2 cellular contexts compared by ENCODE assay signal in the genomic region with DNA sequence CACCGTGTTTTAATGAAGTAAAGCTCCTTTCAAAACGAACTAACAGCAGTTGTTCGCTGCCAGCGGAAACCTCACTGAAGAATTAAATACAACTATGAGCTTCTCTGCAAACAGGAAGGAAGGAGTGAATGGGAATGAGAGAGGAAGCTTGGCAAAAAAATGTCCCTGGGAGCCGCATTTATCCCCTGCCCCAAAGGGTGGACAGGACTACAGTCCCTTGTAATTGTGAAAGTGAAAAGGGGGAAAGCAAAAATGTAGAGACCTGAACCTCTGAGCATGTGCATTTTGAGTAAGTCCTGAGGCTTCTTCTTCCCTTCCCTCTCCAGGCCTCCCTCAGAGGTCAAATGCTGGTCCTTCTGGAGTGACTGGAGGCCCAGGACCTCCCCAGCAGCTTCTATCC.
TF ChIP-seq lines count a peak whose summit lies in the region.

No MANE protein-coding gene starts in this region.

TF ChIP-seq in SK-N-SH, 30 proteins besides CTCF, POLR2A, EP300 and RAD21 (continued from another document):
- TF ChIP-seq, protein P1, sequence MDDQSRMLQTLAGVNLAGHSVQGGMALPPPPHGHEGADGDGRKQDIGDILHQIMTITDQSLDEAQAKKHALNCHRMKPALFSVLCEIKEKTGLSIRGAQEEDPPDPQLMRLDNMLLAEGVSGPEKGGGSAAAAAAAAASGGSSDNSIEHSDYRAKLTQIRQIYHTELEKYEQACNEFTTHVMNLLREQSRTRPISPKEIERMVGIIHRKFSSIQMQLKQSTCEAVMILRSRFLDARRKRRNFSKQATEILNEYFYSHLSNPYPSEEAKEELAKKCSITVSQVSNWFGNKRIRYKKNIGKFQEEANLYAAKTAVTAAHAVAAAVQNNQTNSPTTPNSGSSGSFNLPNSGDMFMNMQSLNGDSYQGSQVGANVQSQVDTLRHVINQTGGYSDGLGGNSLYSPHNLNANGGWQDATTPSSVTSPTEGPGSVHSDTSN (IDR thresholded peaks at IDR 0.05) = no peak
- TF ChIP-seq MXI1 (IDR thresholded peaks at IDR 0.05; ENCODE audit: low read depth, low read length) = no peak
- TF ChIP-seq, protein P2, sequence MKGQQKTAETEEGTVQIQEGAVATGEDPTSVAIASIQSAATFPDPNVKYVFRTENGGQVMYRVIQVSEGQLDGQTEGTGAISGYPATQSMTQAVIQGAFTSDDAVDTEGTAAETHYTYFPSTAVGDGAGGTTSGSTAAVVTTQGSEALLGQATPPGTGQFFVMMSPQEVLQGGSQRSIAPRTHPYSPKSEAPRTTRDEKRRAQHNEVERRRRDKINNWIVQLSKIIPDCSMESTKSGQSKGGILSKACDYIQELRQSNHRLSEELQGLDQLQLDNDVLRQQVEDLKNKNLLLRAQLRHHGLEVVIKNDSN (IDR thresholded peaks at IDR 0.05; ENCODE audit: borderline replicate concordance, low read depth) = no peak
- TF ChIP-seq POLR2AphosphoS5 (IDR thresholded peaks at IDR 0.05; ENCODE audit: low read depth, low read length) = no peak
- TF ChIP-seq TAF1 (IDR thresholded peaks at IDR 0.05; ENCODE audit: borderline replicate concordance, low read depth, low read length) = no peak
- TF ChIP-seq RXRA (IDR thresholded peaks at IDR 0.05; ENCODE audit: borderline replicate concordance, low read depth) = no peak
- TF ChIP-seq YY1 (IDR thresholded peaks at IDR 0.05; ENCODE audit: low read depth) = no peak
- no peak for TF ChIP-seq MEF2A (IDR thresholded peaks at IDR 0.05; ENCODE audit: borderline replicate concordance, low read depth)

TF ChIP-seq in SK-N-SH treated with all-trans-retinoic acid at 6 μM for 48 hours, 23 proteins besides CTCF, POLR2A, EP300 and RAD21 (continued from another document):
- TF ChIP-seq SNAI2 (CRISPR knock-in tag; IDR thresholded peaks at IDR 0.05) = no peak
- TF ChIP-seq GLIS3 (CRISPR knock-in tag; IDR thresholded peaks at IDR 0.05) = no peak
- no peak for TF ChIP-seq ZNF70 (CRISPR knock-in tag; IDR thresholded peaks at IDR 0.05)
- TF ChIP-seq RARB (CRISPR knock-in tag; IDR thresholded peaks at IDR 0.05) = no peak
- TF ChIP-seq ESRRG (CRISPR knock-in tag; IDR thresholded peaks at IDR 0.05) = no peak
- no peak for TF ChIP-seq ZNF8 (CRISPR knock-in tag; IDR thresholded peaks at IDR 0.05)
- TF ChIP-seq OSR1 (CRISPR knock-in tag; IDR thresholded peaks at IDR 0.05) = no peak
- no peak for TF ChIP-seq ISL1 (CRISPR knock-in tag; IDR thresholded peaks at IDR 0.05)
- TF ChIP-seq ZFP3 (CRISPR knock-in tag; IDR thresholded peaks at IDR 0.05) = no peak
- TF ChIP-seq ZC3H10 (CRISPR knock-in tag; IDR thresholded peaks at IDR 0.05) = no peak
- TF ChIP-seq, protein P3, sequence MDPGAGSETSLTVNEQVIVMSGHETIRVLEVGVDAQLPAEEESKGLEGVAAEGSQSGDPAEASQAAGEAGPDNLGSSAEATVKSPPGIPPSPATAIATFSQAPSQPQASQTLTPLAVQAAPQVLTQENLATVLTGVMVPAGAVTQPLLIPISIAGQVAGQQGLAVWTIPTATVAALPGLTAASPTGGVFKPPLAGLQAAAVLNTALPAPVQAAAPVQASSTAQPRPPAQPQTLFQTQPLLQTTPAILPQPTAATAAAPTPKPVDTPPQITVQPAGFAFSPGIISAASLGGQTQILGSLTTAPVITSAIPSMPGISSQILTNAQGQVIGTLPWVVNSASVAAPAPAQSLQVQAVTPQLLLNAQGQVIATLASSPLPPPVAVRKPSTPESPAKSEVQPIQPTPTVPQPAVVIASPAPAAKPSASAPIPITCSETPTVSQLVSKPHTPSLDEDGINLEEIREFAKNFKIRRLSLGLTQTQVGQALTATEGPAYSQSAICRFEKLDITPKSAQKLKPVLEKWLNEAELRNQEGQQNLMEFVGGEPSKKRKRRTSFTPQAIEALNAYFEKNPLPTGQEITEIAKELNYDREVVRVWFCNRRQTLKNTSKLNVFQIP (CRISPR knock-in tag; IDR thresholded peaks at IDR 0.05; ENCODE audit: borderline replicate concordance, low read depth) = no peak
- no peak for TF ChIP-seq ARNTL (CRISPR knock-in tag; IDR thresholded peaks at IDR 0.05; ENCODE audit: borderline replicate concordance, low read depth)
- TF ChIP-seq, protein P4, sequence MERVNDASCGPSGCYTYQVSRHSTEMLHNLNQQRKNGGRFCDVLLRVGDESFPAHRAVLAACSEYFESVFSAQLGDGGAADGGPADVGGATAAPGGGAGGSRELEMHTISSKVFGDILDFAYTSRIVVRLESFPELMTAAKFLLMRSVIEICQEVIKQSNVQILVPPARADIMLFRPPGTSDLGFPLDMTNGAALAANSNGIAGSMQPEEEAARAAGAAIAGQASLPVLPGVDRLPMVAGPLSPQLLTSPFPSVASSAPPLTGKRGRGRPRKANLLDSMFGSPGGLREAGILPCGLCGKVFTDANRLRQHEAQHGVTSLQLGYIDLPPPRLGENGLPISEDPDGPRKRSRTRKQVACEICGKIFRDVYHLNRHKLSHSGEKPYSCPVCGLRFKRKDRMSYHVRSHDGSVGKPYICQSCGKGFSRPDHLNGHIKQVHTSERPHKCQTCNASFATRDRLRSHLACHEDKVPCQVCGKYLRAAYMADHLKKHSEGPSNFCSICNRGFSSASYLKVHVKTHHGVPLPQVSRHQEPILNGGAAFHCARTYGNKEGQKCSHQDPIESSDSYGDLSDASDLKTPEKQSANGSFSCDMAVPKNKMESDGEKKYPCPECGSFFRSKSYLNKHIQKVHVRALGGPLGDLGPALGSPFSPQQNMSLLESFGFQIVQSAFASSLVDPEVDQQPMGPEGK (CRISPR knock-in tag; IDR thresholded peaks at IDR 0.05; ENCODE audit: borderline replicate concordance) = no peak
- TF ChIP-seq TCF4 (CRISPR knock-in tag; IDR thresholded peaks at IDR 0.05; ENCODE audit: borderline replicate concordance) = no peak
- no peak for TF ChIP-seq CSDC2 (CRISPR knock-in tag; IDR thresholded peaks at IDR 0.05)
